ENCODE assay signal across 15 cellular contexts in the genomic region with DNA sequence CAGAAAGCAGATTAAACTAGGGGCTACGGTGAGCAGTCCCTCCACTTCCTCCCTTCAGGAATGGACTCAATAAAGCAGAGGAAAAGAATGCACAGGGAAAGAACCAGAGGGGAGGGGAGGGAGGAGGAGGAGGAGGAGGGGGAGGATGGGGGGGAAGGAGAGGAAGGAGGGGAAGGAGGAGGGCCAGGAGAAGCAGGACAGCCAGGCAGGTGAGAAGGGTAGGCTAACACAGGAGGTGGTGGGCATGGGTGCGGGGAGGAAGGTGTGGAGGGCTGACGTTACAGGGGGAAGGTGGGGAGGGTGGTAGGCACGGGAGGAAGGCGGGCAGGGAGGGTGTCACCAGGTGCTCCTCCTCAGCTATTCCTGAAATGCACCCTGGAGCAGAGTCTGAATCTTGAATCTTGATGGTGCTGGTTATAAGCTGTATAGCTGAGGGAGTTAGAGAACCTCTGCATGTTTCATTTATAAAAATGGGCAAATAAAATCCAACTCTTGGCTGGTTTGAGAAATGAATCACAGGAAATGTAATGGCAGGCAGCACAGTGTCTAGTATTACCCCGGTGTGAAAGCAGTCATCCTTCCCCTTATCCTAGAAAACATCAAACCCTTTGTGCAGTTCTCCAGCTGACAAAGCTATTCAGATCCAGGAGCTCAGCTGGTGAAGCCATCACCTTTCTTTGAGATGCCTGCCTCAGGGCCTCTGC. TPM values are rescaled to one million over a fixed set of nuclear protein-coding genes. Genes with fewer than 3 reads are reported as not detected.
DNase-seq lines count a peak whose midpoint lies in the region; ATAC-seq, FAIRE-seq and TF ChIP-seq lines count a peak whose summit lies in the region.
"Had no signal": no experiment of that assay in that cellular context is flagged by ENCODE, and none has a peak within 500 bp of the region (broad histone marks: within the 10 kb centered on the region; RNA-seq: fewer than 3 reads in every experiment).

No MANE protein-coding gene starts in this region.

- peak overlapping the region; percentile 58 for H3K27ac Mint-ChIP-seq in activated T-helper 2 cell treated with anti-CD3 and anti-CD28 coated beads, Interferon-gamma antibody, Interleukin-2, Interleukin-4, amounts not matched to agents 10 μg/mL and 5 μg/mL and 100 μg/mL, durations not matched to agents 14 hours and 24 hours and 36 hours

- H3K18ac ChIP-seq in IMR-90 (ENCODE audit: low read depth, low read length): no peak overlapping the region

- H3F3A ChIP-seq in smooth muscle cell (ENCODE audit: low read depth): peaks cover 3% of the 10 kb centered on the region

- H3K27me3 ChIP-seq in DND-41 (ENCODE audit: insufficient read depth, low read length, poor library complexity): no peaks in the 10 kb centered on the region
- no peaks in the 10 kb centered on the region for H3K27me3 ChIP-seq in IMR-90 (ENCODE audit: control insufficient read depth, insufficient read depth, low read length)
- H3K27me3 ChIP-seq in smooth muscle cell (ENCODE audit: low read depth): no peaks in the 10 kb centered on the region
- H3K27me3 ChIP-seq in small intestine (ENCODE audit: control insufficient read depth in 2 of 2, insufficient read depth in 2 of 2, low read length in 2 of 2): no peaks in the 10 kb centered on the region
- H3K27me3 ChIP-seq: gastrocnemius medialis, thyroid gland had no signal

- no peak overlapping the region; the same call in 2 of the 3 replicates for H2BK15ac ChIP-seq in IMR-90 (ENCODE audit: low read depth, low read length)

- no peak overlapping the region for H3K9ac ChIP-seq in DND-41 (ENCODE audit: low read depth, low read length)
- peak overlapping the region; percentile 18; the same call in 1 of the 2 replicates for H3K9ac ChIP-seq in IMR-90 (ENCODE audit: low read depth, low read length)
- H3K9ac ChIP-seq in smooth muscle cell (ENCODE audit: low read depth): no peak overlapping the region

- no peak overlapping the region; the same call in 1 of the 2 replicates for H3K27ac ChIP-seq in DND-41 (ENCODE audit: low read length)
- peak overlapping the region; percentile 47; the same call in 1 of the 2 replicates for H3K27ac ChIP-seq in IMR-90 (ENCODE audit: insufficient read depth, low read length)
- no peak overlapping the region for H3K27ac ChIP-seq in smooth muscle cell (ENCODE audit: low read depth)
- H3K27ac ChIP-seq in small intestine (ENCODE audit: low read depth in 1 of 2, low read length in 1 of 2): no peak overlapping the region
- H3K27ac ChIP-seq: gastrocnemius medialis, thyroid gland had no signal

- H3K36me3 ChIP-seq in DND-41 (ENCODE audit: insufficient read depth, low read length): peaks cover 69% of the 10 kb centered on the region
- H3K36me3 ChIP-seq in IMR-90 (ENCODE audit: control insufficient read depth, insufficient read depth, low read length): peaks cover 9% of the 10 kb centered on the region
- H3K36me3 ChIP-seq in smooth muscle cell (ENCODE audit: low read depth): peaks cover 3% of the 10 kb centered on the region
- H3K36me3 ChIP-seq in small intestine (ENCODE audit: control insufficient read depth in 2 of 2, insufficient read depth in 2 of 2, low read length in 2 of 2): peaks cover 3 to 12% of the 10 kb centered on the region in 2 donors

- peak overlapping the region; percentile 49 for H3K4ac ChIP-seq in IMR-90 (ENCODE audit: low read depth, low read length)

- no peak overlapping the region for H3K14ac ChIP-seq in IMR-90 (replicated peaks; ENCODE audit: low read depth, low read length)

- no peak overlapping the region for H3K4me3 Mint-ChIP-seq in activated T-helper 2 cell treated with anti-CD3 and anti-CD28 coated beads, Interferon-gamma antibody, Interleukin-2, Interleukin-4, amounts not matched to agents 10 μg/mL and 5 μg/mL and 100 μg/mL, durations not matched to agents 14 hours and 24 hours and 36 hours (ENCODE audit: low read depth)

- TF ChIP-seq POLR2A in IMR-90 (IDR thresholded peaks at IDR 0.05; ENCODE audit: low read depth, low read length): no peak

- H4K91ac ChIP-seq in IMR-90 (ENCODE audit: insufficient read depth, low read depth, low read length): no peak overlapping the region

- TF ChIP-seq CTCF in DND-41 (IDR thresholded peaks at IDR 0.05; ENCODE audit: borderline replicate concordance, extremely low read depth, low read length, poor library complexity, severe bottlenecking) (no peak), IMR-90 (conservative IDR thresholded peaks at IDR 0.05; ENCODE audit: low read depth, low read length) (no peak), smooth muscle cell (IDR thresholded peaks at IDR 0.05; ENCODE audit: borderline replicate concordance, insufficient read depth, poor library complexity, severe bottlenecking) (no peak)

- H3K79me1 ChIP-seq in IMR-90 (ENCODE audit: low read depth in 1 of 2, low read length in 2 of 2): peaks cover 14 to 45% of the 10 kb centered on the region in 2 experiments; a peak in 3 of 4 replicates

- POLR2A ChIA-PET in IMR-90 (lab: Charles Lee; ENCODE audit: unreplicated experiment): no interaction called here

- peak overlapping the region in 1 of 2 experiments; percentile 21; a peak in 1 of 4 replicates for H4K8ac ChIP-seq in IMR-90 (ENCODE audit: low read depth in 2 of 2, low read length in 2 of 2)

- dilution Hi-C loops in IMR-90 (cut with HindIII; ENCODE audit: low sequenced_read_pairs, unreplicated experiment): no loop called here

- BruUV-seq in IMR-90 (replicated peaks; lab: Mats Ljungman, UMichigan): no TSS peak

- H2AK5ac ChIP-seq in IMR-90 (ENCODE audit: low read depth, low read length): peak overlapping the region; percentile 75

- no peak for ATAC-seq in DND-41 (ENCODE audit: insufficient read depth, low read depth)
- no peak for ATAC-seq in IMR-90 (ENCODE audit: low read depth)
- no peak for ATAC-seq in GM21528 (IDR thresholded peaks at IDR 0.05; ENCODE audit: low FRiP score, unreplicated experiment)
- ATAC-seq: gastrocnemius medialis; naive thymus-derived CD4-positive, alpha-beta T cell; sciatic nerve had no signal

- DNase-seq in DND-41: no peak
- DNase-seq in IMR-90: peak; percentile 63
- no peak for DNase-seq in activated T-helper 2 cell treated with anti-CD3 and anti-CD28 coated beads, Interferon-gamma antibody, Interleukin-2, Interleukin-4, amounts not matched to agents 10 μg/mL and 5 μg/mL and 100 μg/mL, durations not matched to agents 14 hours and 24 hours and 36 hours (ENCODE audit: low spot score)
- peak; percentile 37 for DNase-seq in kidney glomerular epithelial cell (lab: John Stamatoyannopoulos, UW)
- no peak for DNase-seq in smooth muscle cell (lab: John Stamatoyannopoulos, UW; ENCODE audit: unreplicated experiment)
- DNase-seq in NCI-H69 (lab: John Stamatoyannopoulos, UW): no peak
- no peak for DNase-seq in small intestine
- DNase-seq: activated T-cell treated with anti-CD3 and anti-CD28 coated beads, Interleukin-2, amount 50 U/mL, for 48 hours; gastrocnemius medialis; KG1; naive thymus-derived CD4-positive, alpha-beta T cell; NCI-H2107; thyroid gland had no signal

- no peak overlapping the region for H3K4me3 ChIP-seq in DND-41 (ENCODE audit: low read depth in 1 of 2, low read length in 2 of 2)
- no peak overlapping the region for H3K4me3 ChIP-seq in IMR-90 (ENCODE audit: insufficient read depth, low read depth, low read length)
- no peak overlapping the region for H3K4me3 ChIP-seq in smooth muscle cell
- no peak overlapping the region for H3K4me3 ChIP-seq in small intestine (ENCODE audit: low read depth in 1 of 2, low read length in 2 of 2)
- H3K4me3 ChIP-seq: gastrocnemius medialis, thyroid gland had no signal

- H3K9me1 ChIP-seq in IMR-90 (ENCODE audit: insufficient read depth, low read length): peaks cover 18% of the 10 kb centered on the region

- no peak overlapping the region for H4K5ac ChIP-seq in IMR-90 (ENCODE audit: low read depth, low read length)

- H3K4me2 ChIP-seq in DND-41 (ENCODE audit: insufficient read depth, low read length) (peak overlapping the region; percentile 89; the same call in 1 of the 2 replicates), IMR-90 (ENCODE audit: low read depth, low read length) (peak overlapping the region; percentile 31; the same call in 1 of the 2 replicates), smooth muscle cell (no peak overlapping the region)

- peak overlapping the region; percentile 16; the same call in 1 of the 2 replicates for H2BK120ac ChIP-seq in IMR-90 (ENCODE audit: low read depth, low read length)

- H3K56ac ChIP-seq in IMR-90 (ENCODE audit: extremely low read depth, insufficient read depth, low read length): no peak overlapping the region

- intact Hi-C loops in IMR-90 (cut with micrococcal nuclease): no loop called here
- intact Hi-C loops in activated T-helper 2 cell treated with anti-CD3 and anti-CD28 coated beads, Interferon-gamma antibody, Interleukin-2, Interleukin-4, amounts not matched to agents 10 μg/mL and 5 μg/mL and 100 μg/mL, durations not matched to agents 14 hours and 24 hours and 36 hours (cut with micrococcal nuclease): no loop called here

- in situ Hi-C loops in IMR-90 (cut with MboI; ENCODE audit: low sequenced_read_pairs): loop anchor here (10.0 kb wide), 1 partner anchor 1141 kb away; no protein-coding TSS in a partner anchor

- H3K4me1 ChIP-seq in DND-41 (ENCODE audit: insufficient read depth, low read length): peaks cover 37% of the 10 kb centered on the region
- H3K4me1 ChIP-seq in IMR-90 (ENCODE audit: control insufficient read depth, insufficient read depth, low read length): peaks cover 22% of the 10 kb centered on the region
- H3K4me1 ChIP-seq in smooth muscle cell (ENCODE audit: low read depth): peaks cover 4% of the 10 kb centered on the region
- H3K4me1 ChIP-seq in small intestine (ENCODE audit: control insufficient read depth in 2 of 2, insufficient read depth in 1 of 2, low read depth in 1 of 2, low read length in 1 of 2): peaks cover 0 to 2% of the 10 kb centered on the region in 2 donors

- WGBS in IMR-90 (ENCODE audit: extremely low coverage in 2 of 2, insufficient read length in 1 of 2), 2 experiments: 40% methylated on average over 2 of the region's 6 CpGs; no CpG with 5 or more reads in 1 of the 2 experiments
- 76% methylated on average over 6 of the region's 6 CpGs for WGBS in smooth muscle cell (ENCODE audit: low lambda C conversion rate)
- 73 to 82% (median 77%) methylated on average over 6 of the region's 6 CpGs for WGBS in small intestine, 3 donors

- peaks cover 31% of the 10 kb centered on the region for H3K4me1 Mint-ChIP-seq in activated T-helper 2 cell treated with anti-CD3 and anti-CD28 coated beads, Interferon-gamma antibody, Interleukin-2, Interleukin-4, amounts not matched to agents 10 μg/mL and 5 μg/mL and 100 μg/mL, durations not matched to agents 14 hours and 24 hours and 36 hours (ENCODE audit: low read depth)

- H2BK5ac ChIP-seq in IMR-90 (ENCODE audit: low read depth, low read length, poor library complexity, severe bottlenecking): peak overlapping the region; percentile 70

- H3K36me3 Mint-ChIP-seq in activated T-helper 2 cell treated with anti-CD3 and anti-CD28 coated beads, Interferon-gamma antibody, Interleukin-2, Interleukin-4, amounts not matched to agents 10 μg/mL and 5 μg/mL and 100 μg/mL, durations not matched to agents 14 hours and 24 hours and 36 hours (ENCODE audit: low read depth): peaks cover 46% of the 10 kb centered on the region

- no peak overlapping the region; the same call in 1 of the 2 replicates for H2BK20ac ChIP-seq in IMR-90 (ENCODE audit: low read depth, low read length)

- peak overlapping the region; percentile 59 for H2AK9ac ChIP-seq in IMR-90 (replicated peaks; ENCODE audit: low read depth, low read length, poor library complexity)

- H2AFZ ChIP-seq in DND-41 (ENCODE audit: low read depth, low read length) (no peak overlapping the region), IMR-90 (replicated peaks; ENCODE audit: low read length, poor library complexity) (no peak overlapping the region), smooth muscle cell (ENCODE audit: low read depth) (no peak overlapping the region)

- peak overlapping the region; percentile 28; the same call in 1 of the 2 replicates for H3K23ac ChIP-seq in IMR-90 (ENCODE audit: low read depth, low read length)

- no peak for FAIRE-seq in small intestine (lab: Jason Lieb, UNC)

- TF ChIP-seq RAD21 in IMR-90 (IDR thresholded peaks at IDR 0.05; ENCODE audit: low read length): no peak

- H3K9me3 Mint-ChIP-seq in activated T-helper 2 cell treated with anti-CD3 and anti-CD28 coated beads, Interferon-gamma antibody, Interleukin-2, Interleukin-4, amounts not matched to agents 10 μg/mL and 5 μg/mL and 100 μg/mL, durations not matched to agents 14 hours and 24 hours and 36 hours: no peaks in the 10 kb centered on the region

- CTCF ChIA-PET in IMR-90 (lab: Yijun Ruan, JAX): no interaction called here

- H3K9me3 ChIP-seq in DND-41 (ENCODE audit: insufficient read depth, low read length, severe bottlenecking) (peaks cover 4% of the 10 kb centered on the region), IMR-90 (ENCODE audit: control insufficient read depth, insufficient read depth, low read length) (no peaks in the 10 kb centered on the region), smooth muscle cell (replicated peaks; ENCODE audit: low read depth) (no peaks in the 10 kb centered on the region), small intestine (ENCODE audit: control insufficient read depth, low read depth) (no peaks in the 10 kb centered on the region)
- H3K9me3 ChIP-seq: gastrocnemius medialis, thyroid gland had no signal

- no peaks in the 10 kb centered on the region for H3K27me3 Mint-ChIP-seq in activated T-helper 2 cell treated with anti-CD3 and anti-CD28 coated beads, Interferon-gamma antibody, Interleukin-2, Interleukin-4, amounts not matched to agents 10 μg/mL and 5 μg/mL and 100 μg/mL, durations not matched to agents 14 hours and 24 hours and 36 hours (ENCODE audit: low read depth)
- H3K27me3 Mint-ChIP-seq: naive thymus-derived CD4-positive, alpha-beta T cell had no signal

- H4K20me1 ChIP-seq in DND-41 (ENCODE audit: insufficient read depth, low read length): peaks cover 49% of the 10 kb centered on the region
- no peaks in the 10 kb centered on the region; the same call in 1 of the 2 replicates for H4K20me1 ChIP-seq in IMR-90 (ENCODE audit: insufficient read depth, low read length)
- H4K20me1 ChIP-seq in smooth muscle cell (ENCODE audit: low read depth): peaks cover 40% of the 10 kb centered on the region

- H3K79me2 ChIP-seq in DND-41 (ENCODE audit: insufficient read depth, low read length) (peaks cover 78% of the 10 kb centered on the region), smooth muscle cell (ENCODE audit: low read depth) (peaks cover 23% of the 10 kb centered on the region)

RNA-seq across cellular contexts. Expression of a gene that starts 3.4 kb away (rescaled TPM):
- total RNA-seq in IMR-90 (2012; rRNA removed): 15.2 and 21.9 TPM in 2 replicates
- polyA plus RNA-seq in IMR-90 (2012; rRNA removed): 25.3 and 30.2 TPM in 2 replicates
- 11.8 and 21.2 TPM in 2 replicates for polyA plus RNA-seq in IMR-90 (2012; cell fraction: cytosol; rRNA removed)
- polyA plus RNA-seq in IMR-90 (2012; cell fraction: nucleus; rRNA removed; ENCODE audit: low replicate concordance): 32.2 and 46.9 TPM in 2 replicates
- total RNA-seq in activated T-helper 2 cell treated with anti-CD3 and anti-CD28 coated beads, Interferon-gamma antibody, Interleukin-2, Interleukin-4, amounts not matched to agents 10 μg/mL and 5 μg/mL and 100 μg/mL, durations not matched to agents 14 hours and 24 hours and 36 hours: 24.1 and 26.3 TPM in 2 replicates
- total RNA-seq in smooth muscle cell: 18.3 and 27.2 TPM in 2 replicates
- 29.1 and 31.2 TPM in 2 replicates for polyA plus RNA-seq in smooth muscle cell
- 10 to 100 TPM; 22.1 to 26.5 (median 25.2) TPM for polyA plus RNA-seq in small intestine

Comparison
In these comparisons a context has a peak if more than half of its experiments do, and no peak if none do; other contexts are left out.
1. DNase-seq: peak in IMR-90 (single experiment) and kidney glomerular epithelial cell (single experiment); none in DND-41 (single experiment), activated T-helper 2 cell treated with anti-CD3 and anti-CD28 coated beads, Interferon-gamma antibody, Interleukin-2, Interleukin-4, amounts not matched to agents 10 μg/mL and 5 μg/mL and 100 μg/mL, durations not matched to agents 14 hours and 24 hours and 36 hours (single experiment), smooth muscle cell (single experiment), NCI-H69 (single experiment) and small intestine (single experiment).